ENCODE assay signal across 23 cellular contexts in genomic region chr7:141590666-141591065, GRCh38. TPM values are rescaled to one million over a fixed set of nuclear protein-coding genes. Genes with fewer than 3 reads are reported as not detected.
A peak's percentile ranks its signal among the peaks of the same experiment; 100 is the strongest.
DNase-seq lines count a peak whose midpoint lies in the region; ATAC-seq and TF ChIP-seq lines count a peak whose summit lies in the region.
"Had no signal": no experiment of that assay in that cellular context is flagged by ENCODE, and none has a peak within 500 bp of the region (broad histone marks: within the 10 kb centered on the region; RNA-seq: fewer than 3 reads in every experiment).

No MANE protein-coding gene starts in this region.

- no peak overlapping the region for H2AK5ac ChIP-seq in H9 (ENCODE audit: insufficient read length, low read length)

- no peaks in the 10 kb centered on the region for H4K20me1 ChIP-seq in H9 (ENCODE audit: control insufficient read depth, insufficient read depth, insufficient read length)

- no peak overlapping the region for H3K27ac ChIP-seq in H9 (ENCODE audit: insufficient read length, low read depth, low read length)
- H3K27ac ChIP-seq: coronary artery, neural progenitor cell, transverse colon had no signal

- H2BK20ac ChIP-seq in H9 (ENCODE audit: low read depth, low read length, poor library complexity, severe bottlenecking): no peak overlapping the region

- H3K23me2 ChIP-seq in H9 (ENCODE audit: insufficient read length, low read depth, low read length, poor library complexity, severe bottlenecking): no peaks in the 10 kb centered on the region

- no peaks in the 10 kb centered on the region for H3K9me3 Mint-ChIP-seq in H9
- H3K9me3 Mint-ChIP-seq: neural progenitor cell had no signal

- no peaks in the 10 kb centered on the region for H3K27me3 Mint-ChIP-seq in H9 (ENCODE audit: low read depth)
- H3K27me3 Mint-ChIP-seq: progenitor cell of endocrine pancreas had no signal

- H3K4me1 ChIP-seq in H9 (ENCODE audit: insufficient read depth, low read length): peaks cover 15% of the 10 kb centered on the region
- H3K4me1 ChIP-seq: gastroesophageal sphincter, neural progenitor cell had no signal

- no peaks in the 10 kb centered on the region for H3K79me1 ChIP-seq in H9 (ENCODE audit: insufficient read depth, low read depth, low read length, poor library complexity, severe bottlenecking)

- no peaks in the 10 kb centered on the region for H3K79me2 ChIP-seq in H9 (ENCODE audit: insufficient read depth, low read length)

- H3K4me2 ChIP-seq in H9 (ENCODE audit: insufficient read depth, insufficient read length, low read length): no peak overlapping the region
- H3K4me2 ChIP-seq: neural progenitor cell had no signal

- TF ChIP-seq CTCF in H9 (conservative IDR thresholded peaks at IDR 0.05): no peak
- no peak for TF ChIP-seq CTCF in cardiac fibroblast (IDR thresholded peaks at IDR 0.05; ENCODE audit: low read depth, low read length)

- no peak overlapping the region for H3K14ac ChIP-seq in H9 (ENCODE audit: insufficient read depth, low read length)

- H3K9me3 ChIP-seq in H9 (ENCODE audit: control insufficient read depth, low read depth, low read length): no peaks in the 10 kb centered on the region
- H3K9me3 ChIP-seq: gastroesophageal sphincter, HAP-1, transverse colon had no signal

- no peak overlapping the region for H2BK120ac ChIP-seq in H9 (ENCODE audit: low read depth, low read length, poor library complexity, severe bottlenecking)

- no peak overlapping the region for H3K4ac ChIP-seq in H9 (ENCODE audit: low read depth, low read length)

- no peak overlapping the region for H3K23ac ChIP-seq in H9 (ENCODE audit: insufficient read length, low read depth, low read length)

- H3K4me3 ChIP-seq in cardiac fibroblast (replicated peaks in 1 of 2; ENCODE audit: low read depth in 2 of 2, low read length in 2 of 2): no peak overlapping the region
- H3K4me3 ChIP-seq: coronary artery, gastroesophageal sphincter, HAP-1, neural progenitor cell, transverse colon had no signal

- no peak overlapping the region for H3T11ph ChIP-seq in H9 (ENCODE audit: low read length)

- H3K27me3 ChIP-seq in H9 (ENCODE audit: insufficient read depth, low read length): no peaks in the 10 kb centered on the region
- H3K27me3 ChIP-seq: gastroesophageal sphincter, neural progenitor cell, transverse colon had no signal

- peaks cover 13 to 34% (median 21%) of the 10 kb centered on the region in 3 experiments for H3K36me3 Mint-ChIP-seq in H9 (ENCODE audit: insufficient read depth in 1 of 3, low read depth in 3 of 3)

- H3K56ac ChIP-seq in H9 (ENCODE audit: insufficient read length, low read depth, low read length): no peak overlapping the region

- no peak overlapping the region for H4K91ac ChIP-seq in H9 (ENCODE audit: insufficient read length, low read depth, low read length)

- no peak overlapping the region for H3K9ac ChIP-seq in H9 (ENCODE audit: extremely low read depth, insufficient read length, low read length)
- H3K9ac ChIP-seq: neural progenitor cell had no signal

- H2AFZ ChIP-seq in H9 (ENCODE audit: low read length): no peak overlapping the region
- H2AFZ ChIP-seq: neural progenitor cell had no signal

- no peak overlapping the region for H3K4me3 Mint-ChIP-seq in H9
- H3K4me3 Mint-ChIP-seq: neural progenitor cell had no signal

- WGBS in H9 (ENCODE audit: extremely low coverage, insufficient read length, low lambda C conversion rate): no CpG with 5 or more reads among the region's 3 CpGs

- peak overlapping the region; percentile 1 to 36 (median 2); a peak in 2 of 7 replicates for H3K27ac Mint-ChIP-seq in H9
- H3K27ac Mint-ChIP-seq: neural progenitor cell, progenitor cell of endocrine pancreas had no signal

- H3K4me1 Mint-ChIP-seq in H9: peaks cover 39 to 43% of the 10 kb centered on the region in 2 experiments

- H2BK15ac ChIP-seq in H9 (ENCODE audit: low read depth, low read length): no peak overlapping the region

- no peak for ATAC-seq in HG03097 (IDR thresholded peaks at IDR 0.05; ENCODE audit: low FRiP score, unreplicated experiment)
- ATAC-seq: gastroesophageal sphincter, left cardiac atrium, Panc1 had no signal

- no peak overlapping the region for H4K8ac ChIP-seq in H9 (replicated peaks; ENCODE audit: insufficient read length, low read depth, low read length)

- H4K5ac ChIP-seq in H9 (ENCODE audit: insufficient read length, low read depth, low read length): no peak overlapping the region

- peak; percentile 64 for DNase-seq in NK-92 treated with Interleukin-12 subunit alpha and Interleukin-12 subunit beta, amount 100 ng/mL, for 24 hours (lab: John Stamatoyannopoulos, UW)
- DNase-seq in NK-92 (lab: John Stamatoyannopoulos, UW; ENCODE audit: unreplicated experiment) (no peak), H9 (no peak), cardiac fibroblast (ENCODE audit: low read depth in 2 of 2) (peak; percentile 34 to 77), lung microvascular endothelial cell (ENCODE audit: low read depth in 2 of 2) (peak; percentile 44 to 46), NCI-H510A treated with DMSO at 0.1 percent for 48 hours (lab: John Stamatoyannopoulos, UW) (no peak), GM19240 (ENCODE audit: insufficient read length, low spot score) (no peak)
- DNase-seq: 8988T; activated CD4-positive, alpha-beta T cell treated with anti-CD3 and anti-CD28 coated beads for 4 hours; activated naive CD4-positive, alpha-beta T cell treated with anti-CD3 and anti-CD28 coated beads, Interleukin-2, amount 50 U/mL, for 16 hours; COR-L47; left cardiac atrium; midbrain; NCI-H146; stimulated activated naive CD4-positive, alpha-beta T cell treated with Interleukin-2 at 50 U/mL for 16 hours; transverse colon had no signal

- H3K18ac ChIP-seq in H9 (ENCODE audit: insufficient read length, low read depth, low read length): no peak overlapping the region

- H2BK5ac ChIP-seq in H9 (ENCODE audit: insufficient read length, low read length): no peak overlapping the region

- H2BK12ac ChIP-seq in H9 (ENCODE audit: insufficient read length, low read depth, low read length): no peak overlapping the region

RNA-seq across cellular contexts. Expression of gene AGK, which starts 39.5 kb away (rescaled TPM):
- total RNA-seq in H9 (2021) (30.6 and 35.1 TPM in 2 replicates), lung microvascular endothelial cell (15.3 and 15.5 TPM in 2 replicates)

Comparison
In these comparisons a context has a peak if more than half of its experiments do, and no peak if none do; other contexts are left out.
1. DNase-seq: peak in NK-92 treated with Interleukin-12 subunit alpha and Interleukin-12 subunit beta, amount 100 ng/mL, for 24 hours (single experiment), cardiac fibroblast (2 of 2) and lung microvascular endothelial cell (2 of 2); none in NK-92 (single experiment), H9 (single experiment), NCI-H510A treated with DMSO at 0.1 percent for 48 hours (single experiment) and GM19240 (single experiment).